ENCODE assay signal across 8 cellular contexts in the genomic region with DNA sequence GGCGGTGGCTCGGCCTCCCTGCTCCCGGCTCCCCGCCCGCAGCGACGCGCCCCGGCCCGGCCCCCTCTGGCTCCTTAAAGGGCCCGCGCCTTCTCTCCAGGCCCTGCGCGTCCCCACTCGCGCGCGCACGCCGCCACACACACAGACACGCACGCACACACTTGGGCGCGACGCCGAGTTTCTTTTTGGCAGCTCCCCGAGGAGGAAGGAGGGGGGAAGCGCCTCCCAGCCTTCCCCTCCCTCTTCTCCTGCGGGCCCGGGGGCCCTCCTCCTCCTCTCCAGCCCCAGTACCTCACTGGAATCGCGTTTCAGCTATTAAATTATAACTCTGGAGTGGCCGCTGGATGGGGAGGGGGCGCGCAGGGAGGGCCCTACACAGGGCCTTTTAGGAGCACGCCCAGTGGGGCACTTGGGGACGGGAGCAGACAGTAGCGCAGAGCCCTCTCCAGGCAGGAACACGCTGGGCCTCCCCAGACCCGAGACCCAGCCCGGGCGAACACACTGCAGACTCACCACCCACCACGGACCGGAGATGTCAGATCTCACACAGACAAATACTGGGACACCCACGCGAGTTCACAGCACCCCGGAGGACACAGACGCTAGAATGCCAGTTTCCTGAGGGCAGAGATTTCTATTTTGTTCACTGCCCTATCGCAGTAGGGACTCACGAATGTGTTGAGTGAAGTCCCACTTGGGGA. TPM values are rescaled to one million over a fixed set of nuclear protein-coding genes. Genes with fewer than 3 reads are reported as not detected.
A peak's percentile ranks its signal among the peaks of the same experiment; 100 is the strongest.
DNase-seq lines count a peak whose midpoint lies in the region; ATAC-seq and TF ChIP-seq lines count a peak whose summit lies in the region.

No MANE protein-coding gene starts in this region.

- TF ChIP-seq CTCF in neural cell (IDR thresholded peaks at IDR 0.05; ENCODE audit: poor library complexity, severe bottlenecking) = no peak

- peak overlapping the region; percentile 58 for H3K9ac ChIP-seq in neural cell (ENCODE audit: low read length)

- H3K4me3 Mint-ChIP-seq in stimulated activated naive CD8-positive, alpha-beta T cell treated with anti-CD3 and anti-CD28 coated beads, Interleukin-15, amount 100 ng/mL, for 72 hours = peak overlapping the region; percentile 84 to 91

- peak; percentile 42 for ATAC-seq in GM21786 (IDR thresholded peaks at IDR 0.05; ENCODE audit: unreplicated experiment)
- peak; percentile 75 for ATAC-seq in stimulated activated naive CD8-positive, alpha-beta T cell treated with anti-CD3 and anti-CD28 coated beads, Interleukin-15, amount 100 ng/mL, for 72 hours

- DNase-seq in DMS53 treated with DMSO at 0.1 percent for 48 hours (lab: John Stamatoyannopoulos, UW; ENCODE audit: unreplicated experiment) (peak; percentile 71), Kasumi-1 (lab: John Stamatoyannopoulos, UW) (peak; percentile 56 to 68), SHP77 (lab: John Stamatoyannopoulos, UW) (peak; percentile 66 to 73), activated gamma-delta T cell (lab: John Stamatoyannopoulos, UW) (peak; percentile 71), fibroblast of the conjunctiva (ENCODE audit: low read depth) (peak; percentile 90)
- peak; percentile 68 to 73 for DNase-seq in stimulated activated naive CD8-positive, alpha-beta T cell treated with anti-CD3 and anti-CD28 coated beads, Interleukin-15, amount 100 ng/mL, for 72 hours

- no peaks in the 10 kb centered on the region for H3K27me3 ChIP-seq in neural cell (ENCODE audit: insufficient read depth, low read depth, low read length)

- H3K9me2 ChIP-seq in neural cell (ENCODE audit: insufficient read depth, low read length) = no peaks in the 10 kb centered on the region

- H3K9me3 Mint-ChIP-seq in stimulated activated naive CD8-positive, alpha-beta T cell treated with anti-CD3 and anti-CD28 coated beads, Interleukin-15, amount 100 ng/mL, for 72 hours = no peaks in the 10 kb centered on the region

- peak; percentile 34 for TF ChIP-seq RAD21 in neural cell (conservative IDR thresholded peaks at IDR 0.05)

- H3K36me3 ChIP-seq in neural cell (ENCODE audit: insufficient read depth, low read length) = no peaks in the 10 kb centered on the region

- H3K9me3 ChIP-seq in neural cell (ENCODE audit: low read length) = no peaks in the 10 kb centered on the region

- H3F3A ChIP-seq in neural cell (ENCODE audit: insufficient read depth, low read length, poor library complexity, severe bottlenecking) = no peaks in the 10 kb centered on the region

- no peak overlapping the region for H3K27ac ChIP-seq in neural cell (ENCODE audit: low read length)

- no peaks in the 10 kb centered on the region for H4K20me1 ChIP-seq in neural cell (ENCODE audit: insufficient read depth)

- H2AFZ ChIP-seq in neural cell (ENCODE audit: low read depth, low read length) = no peak overlapping the region

- H3K4me1 Mint-ChIP-seq in stimulated activated naive CD8-positive, alpha-beta T cell treated with anti-CD3 and anti-CD28 coated beads, Interleukin-15, amount 100 ng/mL, for 72 hours = peaks cover 51% of the 10 kb centered on the region

- no peak overlapping the region for H3K4me2 ChIP-seq in neural cell (ENCODE audit: low read length)

- H3K79me2 ChIP-seq in neural cell (replicated peaks; ENCODE audit: insufficient read depth, low read length) = peaks cover 29% of the 10 kb centered on the region

- H3K27me3 Mint-ChIP-seq in stimulated activated naive CD8-positive, alpha-beta T cell treated with anti-CD3 and anti-CD28 coated beads, Interleukin-15, amount 100 ng/mL, for 72 hours = no peaks in the 10 kb centered on the region

- peak overlapping the region; percentile 64 for H3K4me3 ChIP-seq in neural cell (ENCODE audit: low read length)

- TF ChIP-seq EP300 in neural cell (conservative IDR thresholded peaks at IDR 0.05; ENCODE audit: poor library complexity, severe bottlenecking) = no peak

- H3K27ac Mint-ChIP-seq in stimulated activated naive CD8-positive, alpha-beta T cell treated with anti-CD3 and anti-CD28 coated beads, Interleukin-15, amount 100 ng/mL, for 72 hours = peak overlapping the region; percentile 82 to 87

TF ChIP-seq in neural cell, 6 proteins besides CTCF, POLR2A, EP300 and RAD21:
- TF ChIP-seq, protein P1, sequence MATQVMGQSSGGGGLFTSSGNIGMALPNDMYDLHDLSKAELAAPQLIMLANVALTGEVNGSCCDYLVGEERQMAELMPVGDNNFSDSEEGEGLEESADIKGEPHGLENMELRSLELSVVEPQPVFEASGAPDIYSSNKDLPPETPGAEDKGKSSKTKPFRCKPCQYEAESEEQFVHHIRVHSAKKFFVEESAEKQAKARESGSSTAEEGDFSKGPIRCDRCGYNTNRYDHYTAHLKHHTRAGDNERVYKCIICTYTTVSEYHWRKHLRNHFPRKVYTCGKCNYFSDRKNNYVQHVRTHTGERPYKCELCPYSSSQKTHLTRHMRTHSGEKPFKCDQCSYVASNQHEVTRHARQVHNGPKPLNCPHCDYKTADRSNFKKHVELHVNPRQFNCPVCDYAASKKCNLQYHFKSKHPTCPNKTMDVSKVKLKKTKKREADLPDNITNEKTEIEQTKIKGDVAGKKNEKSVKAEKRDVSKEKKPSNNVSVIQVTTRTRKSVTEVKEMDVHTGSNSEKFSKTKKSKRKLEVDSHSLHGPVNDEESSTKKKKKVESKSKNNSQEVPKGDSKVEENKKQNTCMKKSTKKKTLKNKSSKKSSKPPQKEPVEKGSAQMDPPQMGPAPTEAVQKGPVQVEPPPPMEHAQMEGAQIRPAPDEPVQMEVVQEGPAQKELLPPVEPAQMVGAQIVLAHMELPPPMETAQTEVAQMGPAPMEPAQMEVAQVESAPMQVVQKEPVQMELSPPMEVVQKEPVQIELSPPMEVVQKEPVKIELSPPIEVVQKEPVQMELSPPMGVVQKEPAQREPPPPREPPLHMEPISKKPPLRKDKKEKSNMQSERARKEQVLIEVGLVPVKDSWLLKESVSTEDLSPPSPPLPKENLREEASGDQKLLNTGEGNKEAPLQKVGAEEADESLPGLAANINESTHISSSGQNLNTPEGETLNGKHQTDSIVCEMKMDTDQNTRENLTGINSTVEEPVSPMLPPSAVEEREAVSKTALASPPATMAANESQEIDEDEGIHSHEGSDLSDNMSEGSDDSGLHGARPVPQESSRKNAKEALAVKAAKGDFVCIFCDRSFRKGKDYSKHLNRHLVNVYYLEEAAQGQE (IDR thresholded peaks at IDR 0.05; ENCODE audit: borderline replicate concordance) = no peak
- TF ChIP-seq EZH2 (IDR thresholded peaks at IDR 0.05; ENCODE audit: borderline replicate concordance, insufficient read depth, low read length, poor library complexity, severe bottlenecking) (no peak), POLR2AphosphoS5 (IDR thresholded peaks at IDR 0.05) (no peak), TAF1 (IDR thresholded peaks at IDR 0.05; ENCODE audit: low read depth) (no peak), MXI1 (conservative IDR thresholded peaks at IDR 0.05; ENCODE audit: poor library complexity, severe bottlenecking) (no peak), SMC3 (conservative IDR thresholded peaks at IDR 0.05; ENCODE audit: poor library complexity) (no peak)

RNA-seq across cellular contexts. Expression of a gene that starts 0.4 kb away (rescaled TPM):
- polyA plus RNA-seq in neural cell = 2.8 and 4.8 TPM in 2 replicates
- 17.3 and 20.7 TPM in 2 replicates for polyA minus RNA-seq in neural cell
